ENCODE assay signal across 9 cellular contexts in genomic region chr11:74950374-74950969, GRCh38. TPM values are rescaled to one million over a fixed set of nuclear protein-coding genes. Genes with fewer than 3 reads are reported as not detected.
DNase-seq lines count a peak whose midpoint lies in the region; ATAC-seq and TF ChIP-seq lines count a peak whose summit lies in the region.
"Had no signal": no experiment of that assay in that cellular context is flagged by ENCODE, and none has a peak within 500 bp of the region (broad histone marks: within the 10 kb centered on the region; RNA-seq: fewer than 3 reads in every experiment).

No MANE protein-coding gene starts in this region.

- no peaks in the 10 kb centered on the region for H3K9me3 Mint-ChIP-seq in MCF 10A (ENCODE audit: unreplicated experiment)

- peak overlapping the region; percentile 65 for H3K4me3 ChIP-seq in HFF-Myc (replicated peaks; ENCODE audit: low read depth, low read length)
- H3K4me3 ChIP-seq in mucosa of stomach (ENCODE audit: low read length), result peak overlapping the region; percentile 91

- peak; percentile 24 for DNase-seq in ACHN
- no peak for DNase-seq in HFF-Myc (ENCODE audit: extremely low read depth, low read depth)
- no peak for DNase-seq in MCF 10A (ENCODE audit: unreplicated experiment)
- no peak for DNase-seq in NCI-H1048 (lab: John Stamatoyannopoulos, UW)
- no peak for DNase-seq in hippocampal formation (lab: John Stamatoyannopoulos, UW)
- DNase-seq in islet precursor cell, result no peak
- DNase-seq: hypothalamus had no signal

- no peaks in the 10 kb centered on the region for H3K9me3 ChIP-seq in mucosa of stomach (ENCODE audit: control insufficient read depth, low read length)

- POLR2A ChIA-PET in MCF 10A (lab: Yijun Ruan, JAX), result interaction anchor here (0.7 to 3.3 kb wide), 4 partner anchors 12 to 460 kb away, joined by 3 to 23 read pairs (median 4); no protein-coding TSS in a partner anchor

- BruUV-seq in MCF 10A (replicated peaks; lab: Mats Ljungman, UMichigan), result no TSS peak

- H3K4me1 ChIP-seq in mucosa of stomach (ENCODE audit: control insufficient read depth, insufficient read depth, low read length), result peaks cover 25% of the 10 kb centered on the region

- peaks cover 22% of the 10 kb centered on the region for H3K4me1 Mint-ChIP-seq in MCF 10A (ENCODE audit: insufficient read depth, unreplicated experiment)

- no peaks in the 10 kb centered on the region for H3K27me3 ChIP-seq in mucosa of stomach (ENCODE audit: control insufficient read depth, insufficient read depth, low read length)

- H3K4me3 Mint-ChIP-seq in MCF 10A (ENCODE audit: unreplicated experiment), result peak overlapping the region; percentile 96

- peaks cover 11% of the 10 kb centered on the region for H3K36me3 Mint-ChIP-seq in MCF 10A (ENCODE audit: insufficient read depth, unreplicated experiment)

- peak overlapping the region; percentile 94 for H3K9ac ChIP-seq in mucosa of stomach (ENCODE audit: low read length)

- intact Hi-C loops in MCF 10A (cut with micrococcal nuclease), result no loop called here

- H3K27ac Mint-ChIP-seq in MCF 10A (ENCODE audit: low read depth, unreplicated experiment), result peak overlapping the region; percentile 93

- TF ChIP-seq CTCF in HFF-Myc (IDR thresholded peaks at IDR 0.05; ENCODE audit: low read depth, low read length, missing control alignments) (no peak), MCF 10A (IDR thresholded peaks at IDR 0.05; ENCODE audit: unreplicated experiment) (no peak)

- in situ Hi-C loops in ACHN (cut with HindIII; ENCODE audit: low pct_ligation_motif_present, low pct_unique_long_range_greater_than_20kb, low sequenced_read_pairs), result no loop called here

- CTCF ChIA-PET in MCF 10A (lab: Yijun Ruan, JAX), result interaction anchor here (0.7 to 2.4 kb wide), 2 partner anchors 8 to 20 kb away, joined by 3 to 9 read pairs; no protein-coding TSS in a partner anchor

- no peaks in the 10 kb centered on the region for H3K36me3 ChIP-seq in mucosa of stomach (ENCODE audit: control insufficient read depth, insufficient read depth, low read length)

- no peak for ATAC-seq in GM19328 (IDR thresholded peaks at IDR 0.05; ENCODE audit: unreplicated experiment)

- H3K27me3 Mint-ChIP-seq in MCF 10A (ENCODE audit: insufficient read depth, unreplicated experiment), result no peaks in the 10 kb centered on the region

RNA-seq across cellular contexts. Expression of gene SPCS2, which starts 1.4 kb away (rescaled TPM):
- 198 and 217 TPM in 2 replicates for total RNA-seq in MCF 10A (2022)

RNA-seq across cellular contexts. Expression of gene XRRA1, which starts 1.6 kb away (rescaled TPM):
- total RNA-seq in MCF 10A (2022), result 49.3 and 49.6 TPM in 2 replicates

RNA-seq across cellular contexts. Expression of gene NEU3, which starts 38.3 kb away (rescaled TPM):
- total RNA-seq in MCF 10A (2022), result 8.7 and 10.0 TPM in 2 replicates
